Comparison of ENCODE assay signal across 1 cellular context in genomic region chr6:150336299-150336698, GRCh38.
TF ChIP-seq lines count a peak whose summit lies in the region.

No MANE protein-coding gene starts in this region.

TF ChIP-seq in GM12878, 131 proteins besides CTCF, POLR2A, EP300 and RAD21 (continued from another document and continues in another):
- TF ChIP-seq ZBED1 (IDR thresholded peaks at IDR 0.05; ENCODE audit: borderline replicate concordance) (no peak), SPI1 (IDR thresholded peaks at IDR 0.05; ENCODE audit: borderline replicate concordance, insufficient read depth, low read depth, low read length) (no peak), RUNX3 (IDR thresholded peaks at IDR 0.05; ENCODE audit: low read length) (no peak), NR2C1 (IDR thresholded peaks at IDR 0.05) (no peak), RAD51 (IDR thresholded peaks at IDR 0.05) (no peak), CHD4 (IDR thresholded peaks at IDR 0.05) (no peak), MYB (IDR thresholded peaks at IDR 0.05; ENCODE audit: borderline replicate concordance, low read depth, low read length) (no peak), SMAD1 (IDR thresholded peaks at IDR 0.05; ENCODE audit: low read depth, partially characterized antibody) (no peak), SUZ12 (IDR thresholded peaks at IDR 0.05; ENCODE audit: unreplicated experiment) (no peak), SMARCA5 (IDR thresholded peaks at IDR 0.05) (no peak), HDAC2 (IDR thresholded peaks at IDR 0.05) (no peak), BHLHE40 (IDR thresholded peaks at IDR 0.05; ENCODE audit: borderline replicate concordance in 1 of 2, low read depth in 2 of 2, low read length in 1 of 2) (peak; percentile 68 to 70; a peak in 3 of 4 replicates), SMC3 (IDR thresholded peaks at IDR 0.05; ENCODE audit: borderline replicate concordance, low read length) (no peak), KLF5 (IDR thresholded peaks at IDR 0.05; ENCODE audit: partially characterized antibody) (no peak), STAT3 (IDR thresholded peaks at IDR 0.05; ENCODE audit: low read depth, low read length) (no peak), SIX5 (IDR thresholded peaks at IDR 0.05; ENCODE audit: low read depth, low read length, severe bottlenecking) (no peak), FOXM1 (IDR thresholded peaks at IDR 0.05; ENCODE audit: low read depth, low read length) (no peak), POLR2AphosphoS5 (IDR thresholded peaks at IDR 0.05; ENCODE audit: low read length) (no peak), FOXK2 (IDR thresholded peaks at IDR 0.05) (no peak), RB1 (IDR thresholded peaks at IDR 0.05; ENCODE audit: borderline replicate concordance) (no peak), ETV6 (conservative IDR thresholded peaks at IDR 0.05 in 1 of 2, IDR thresholded peaks at IDR 0.05 in 1 of 2; ENCODE audit: borderline replicate concordance in 1 of 2, low read depth in 1 of 2) (no peak), JUND (IDR thresholded peaks at IDR 0.05; ENCODE audit: low read depth, low read length) (no peak), YBX1 (IDR thresholded peaks at IDR 0.05) (no peak), ZZZ3 (IDR thresholded peaks at IDR 0.05; ENCODE audit: control insufficient read depth, insufficient read length, low read depth) (no peak), NR2C2 (IDR thresholded peaks at IDR 0.05; ENCODE audit: borderline replicate concordance, control insufficient read depth, insufficient read length, low read depth) (no peak), KAT2A (conservative IDR thresholded peaks at IDR 0.05; ENCODE audit: control insufficient read depth, low read depth, low read length) (no peak), CEBPB (IDR thresholded peaks at IDR 0.05; ENCODE audit: borderline replicate concordance in 1 of 2, low read depth in 2 of 2, low read length in 2 of 2) (no peak), KDM1A (IDR thresholded peaks at IDR 0.05; ENCODE audit: borderline replicate concordance) (no peak), SP1 (IDR thresholded peaks at IDR 0.05; ENCODE audit: low read depth, low read length) (no peak), NFIC (IDR thresholded peaks at IDR 0.05; ENCODE audit: low read depth, low read length) (peak; percentile 42; the same call in 1 of the 2 replicates), IKZF1 (conservative IDR thresholded peaks at IDR 0.05) (peak; percentile 57; the same call in 1 of the 2 replicates), BCL11A (IDR thresholded peaks at IDR 0.05; ENCODE audit: low read depth, low read length) (peak; percentile 86), BCL3 (IDR thresholded peaks at IDR 0.05; ENCODE audit: borderline replicate concordance, insufficient read depth, low read depth, low read length, poor library complexity, severe bottlenecking) (no peak), ASH2L (IDR thresholded peaks at IDR 0.05; ENCODE audit: borderline replicate concordance, low read depth) (no peak), GABPA (IDR thresholded peaks at IDR 0.05; ENCODE audit: low read depth) (no peak), SRF (IDR thresholded peaks at IDR 0.05; ENCODE audit: low read depth in 2 of 2, low read length in 2 of 2) (no peak), ZBTB4 (CRISPR knock-in tag; IDR thresholded peaks at IDR 0.05) (no peak), CREM (IDR thresholded peaks at IDR 0.05; ENCODE audit: low read depth) (no peak), SREBF2 (IDR thresholded peaks at IDR 0.05; ENCODE audit: low read length) (no peak), POU2F2 (IDR thresholded peaks at IDR 0.05; ENCODE audit: borderline replicate concordance, low read depth, low read length) (peak; percentile 43; the same call in 1 of the 3 replicates), CHD2 (IDR thresholded peaks at IDR 0.05; ENCODE audit: borderline replicate concordance, low read depth, low read length) (peak; percentile 52; the same call in 1 of the 2 replicates)
- TF ChIP-seq, protein P1, sequence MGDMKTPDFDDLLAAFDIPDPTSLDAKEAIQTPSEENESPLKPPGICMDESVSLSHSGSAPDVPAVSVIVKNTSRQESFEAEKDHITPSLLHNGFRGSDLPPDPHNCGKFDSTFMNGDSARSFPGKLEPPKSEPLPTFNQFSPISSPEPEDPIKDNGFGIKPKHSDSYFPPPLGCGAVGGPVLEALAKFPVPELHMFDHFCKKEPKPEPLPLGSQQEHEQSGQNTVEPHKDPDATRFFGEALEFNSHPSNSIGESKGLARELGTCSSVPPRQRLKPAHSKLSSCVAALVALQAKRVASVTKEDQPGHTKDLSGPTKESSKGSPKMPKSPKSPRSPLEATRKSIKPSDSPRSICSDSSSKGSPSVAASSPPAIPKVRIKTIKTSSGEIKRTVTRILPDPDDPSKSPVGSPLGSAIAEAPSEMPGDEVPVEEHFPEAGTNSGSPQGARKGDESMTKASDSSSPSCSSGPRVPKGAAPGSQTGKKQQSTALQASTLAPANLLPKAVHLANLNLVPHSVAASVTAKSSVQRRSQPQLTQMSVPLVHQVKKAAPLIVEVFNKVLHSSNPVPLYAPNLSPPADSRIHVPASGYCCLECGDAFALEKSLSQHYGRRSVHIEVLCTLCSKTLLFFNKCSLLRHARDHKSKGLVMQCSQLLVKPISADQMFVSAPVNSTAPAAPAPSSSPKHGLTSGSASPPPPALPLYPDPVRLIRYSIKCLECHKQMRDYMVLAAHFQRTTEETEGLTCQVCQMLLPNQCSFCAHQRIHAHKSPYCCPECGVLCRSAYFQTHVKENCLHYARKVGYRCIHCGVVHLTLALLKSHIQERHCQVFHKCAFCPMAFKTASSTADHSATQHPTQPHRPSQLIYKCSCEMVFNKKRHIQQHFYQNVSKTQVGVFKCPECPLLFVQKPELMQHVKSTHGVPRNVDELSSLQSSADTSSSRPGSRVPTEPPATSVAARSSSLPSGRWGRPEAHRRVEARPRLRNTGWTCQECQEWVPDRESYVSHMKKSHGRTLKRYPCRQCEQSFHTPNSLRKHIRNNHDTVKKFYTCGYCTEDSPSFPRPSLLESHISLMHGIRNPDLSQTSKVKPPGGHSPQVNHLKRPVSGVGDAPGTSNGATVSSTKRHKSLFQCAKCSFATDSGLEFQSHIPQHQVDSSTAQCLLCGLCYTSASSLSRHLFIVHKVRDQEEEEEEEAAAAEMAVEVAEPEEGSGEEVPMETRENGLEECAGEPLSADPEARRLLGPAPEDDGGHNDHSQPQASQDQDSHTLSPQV (IDR thresholded peaks at IDR 0.05), result no peak
- TF ChIP-seq, protein P2, sequence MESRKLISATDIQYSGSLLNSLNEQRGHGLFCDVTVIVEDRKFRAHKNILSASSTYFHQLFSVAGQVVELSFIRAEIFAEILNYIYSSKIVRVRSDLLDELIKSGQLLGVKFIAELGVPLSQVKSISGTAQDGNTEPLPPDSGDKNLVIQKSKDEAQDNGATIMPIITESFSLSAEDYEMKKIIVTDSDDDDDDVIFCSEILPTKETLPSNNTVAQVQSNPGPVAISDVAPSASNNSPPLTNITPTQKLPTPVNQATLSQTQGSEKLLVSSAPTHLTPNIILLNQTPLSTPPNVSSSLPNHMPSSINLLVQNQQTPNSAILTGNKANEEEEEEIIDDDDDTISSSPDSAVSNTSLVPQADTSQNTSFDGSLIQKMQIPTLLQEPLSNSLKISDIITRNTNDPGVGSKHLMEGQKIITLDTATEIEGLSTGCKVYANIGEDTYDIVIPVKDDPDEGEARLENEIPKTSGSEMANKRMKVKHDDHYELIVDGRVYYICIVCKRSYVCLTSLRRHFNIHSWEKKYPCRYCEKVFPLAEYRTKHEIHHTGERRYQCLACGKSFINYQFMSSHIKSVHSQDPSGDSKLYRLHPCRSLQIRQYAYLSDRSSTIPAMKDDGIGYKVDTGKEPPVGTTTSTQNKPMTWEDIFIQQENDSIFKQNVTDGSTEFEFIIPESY (IDR thresholded peaks at IDR 0.05), result no peak
- TF ChIP-seq, protein P3, sequence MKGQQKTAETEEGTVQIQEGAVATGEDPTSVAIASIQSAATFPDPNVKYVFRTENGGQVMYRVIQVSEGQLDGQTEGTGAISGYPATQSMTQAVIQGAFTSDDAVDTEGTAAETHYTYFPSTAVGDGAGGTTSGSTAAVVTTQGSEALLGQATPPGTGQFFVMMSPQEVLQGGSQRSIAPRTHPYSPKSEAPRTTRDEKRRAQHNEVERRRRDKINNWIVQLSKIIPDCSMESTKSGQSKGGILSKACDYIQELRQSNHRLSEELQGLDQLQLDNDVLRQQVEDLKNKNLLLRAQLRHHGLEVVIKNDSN (IDR thresholded peaks at IDR 0.05; ENCODE audit: borderline replicate concordance, extremely low read length, insufficient read depth, low read depth, low read length), result no peak
- TF ChIP-seq, protein P4, sequence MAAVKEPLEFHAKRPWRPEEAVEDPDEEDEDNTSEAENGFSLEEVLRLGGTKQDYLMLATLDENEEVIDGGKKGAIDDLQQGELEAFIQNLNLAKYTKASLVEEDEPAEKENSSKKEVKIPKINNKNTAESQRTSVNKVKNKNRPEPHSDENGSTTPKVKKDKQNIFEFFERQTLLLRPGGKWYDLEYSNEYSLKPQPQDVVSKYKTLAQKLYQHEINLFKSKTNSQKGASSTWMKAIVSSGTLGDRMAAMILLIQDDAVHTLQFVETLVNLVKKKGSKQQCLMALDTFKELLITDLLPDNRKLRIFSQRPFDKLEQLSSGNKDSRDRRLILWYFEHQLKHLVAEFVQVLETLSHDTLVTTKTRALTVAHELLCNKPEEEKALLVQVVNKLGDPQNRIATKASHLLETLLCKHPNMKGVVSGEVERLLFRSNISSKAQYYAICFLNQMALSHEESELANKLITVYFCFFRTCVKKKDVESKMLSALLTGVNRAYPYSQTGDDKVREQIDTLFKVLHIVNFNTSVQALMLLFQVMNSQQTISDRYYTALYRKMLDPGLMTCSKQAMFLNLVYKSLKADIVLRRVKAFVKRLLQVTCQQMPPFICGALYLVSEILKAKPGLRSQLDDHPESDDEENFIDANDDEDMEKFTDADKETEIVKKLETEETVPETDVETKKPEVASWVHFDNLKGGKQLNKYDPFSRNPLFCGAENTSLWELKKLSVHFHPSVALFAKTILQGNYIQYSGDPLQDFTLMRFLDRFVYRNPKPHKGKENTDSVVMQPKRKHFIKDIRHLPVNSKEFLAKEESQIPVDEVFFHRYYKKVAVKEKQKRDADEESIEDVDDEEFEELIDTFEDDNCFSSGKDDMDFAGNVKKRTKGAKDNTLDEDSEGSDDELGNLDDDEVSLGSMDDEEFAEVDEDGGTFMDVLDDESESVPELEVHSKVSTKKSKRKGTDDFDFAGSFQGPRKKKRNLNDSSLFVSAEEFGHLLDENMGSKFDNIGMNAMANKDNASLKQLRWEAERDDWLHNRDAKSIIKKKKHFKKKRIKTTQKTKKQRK (IDR thresholded peaks at IDR 0.05; ENCODE audit: low read depth, low read length), result no peak
- TF ChIP-seq, protein P5, sequence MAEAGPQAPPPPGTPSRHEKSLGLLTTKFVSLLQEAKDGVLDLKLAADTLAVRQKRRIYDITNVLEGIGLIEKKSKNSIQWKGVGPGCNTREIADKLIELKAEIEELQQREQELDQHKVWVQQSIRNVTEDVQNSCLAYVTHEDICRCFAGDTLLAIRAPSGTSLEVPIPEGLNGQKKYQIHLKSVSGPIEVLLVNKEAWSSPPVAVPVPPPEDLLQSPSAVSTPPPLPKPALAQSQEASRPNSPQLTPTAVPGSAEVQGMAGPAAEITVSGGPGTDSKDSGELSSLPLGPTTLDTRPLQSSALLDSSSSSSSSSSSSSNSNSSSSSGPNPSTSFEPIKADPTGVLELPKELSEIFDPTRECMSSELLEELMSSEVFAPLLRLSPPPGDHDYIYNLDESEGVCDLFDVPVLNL (IDR thresholded peaks at IDR 0.05; ENCODE audit: low read depth, low read length), result no peak
- TF ChIP-seq, protein P6, sequence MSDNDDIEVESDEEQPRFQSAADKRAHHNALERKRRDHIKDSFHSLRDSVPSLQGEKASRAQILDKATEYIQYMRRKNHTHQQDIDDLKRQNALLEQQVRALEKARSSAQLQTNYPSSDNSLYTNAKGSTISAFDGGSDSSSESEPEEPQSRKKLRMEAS (IDR thresholded peaks at IDR 0.05; ENCODE audit: low read depth, low read length), result no peak
